In genomic region chr15:66701422-66702034, GRCh38 we compare ENCODE assay signal across 8 cellular contexts. TPM values are rescaled to one million over a fixed set of nuclear protein-coding genes. Genes with fewer than 3 reads are reported as not detected.
DNase-seq lines count a peak whose midpoint lies in the region; ATAC-seq and TF ChIP-seq lines count a peak whose summit lies in the region.

No MANE protein-coding gene starts in this region.

- H3K79me2 ChIP-seq in H9 (ENCODE audit: insufficient read depth, low read length) = no peaks in the 10 kb centered on the region

- H3K27me3 ChIP-seq in H9 (ENCODE audit: insufficient read depth, low read length) (peaks cover 14% of the 10 kb centered on the region), gastroesophageal sphincter (no peaks in the 10 kb centered on the region), ovary (no peaks in the 10 kb centered on the region)

- peaks cover 27% of the 10 kb centered on the region for H3K27me3 Mint-ChIP-seq in H9 (ENCODE audit: low read depth)

- DNase-seq in GM10266 (ENCODE audit: extremely low spot score) = peak; percentile 65
- DNase-seq in H9 = peak; percentile 60
- peak; percentile 12 for DNase-seq in NCI-H1092 treated with DMSO at 0.1 percent for 48 hours (lab: John Stamatoyannopoulos, UW)
- DNase-seq in activated effector memory CD4-positive, alpha-beta T cell treated with Interleukin-2 at 50 U/mL for 16 hours = peak; percentile 8
- peak; percentile 48 to 73 (median 67) for DNase-seq in ovary
- DNase-seq in AML-193 (lab: John Stamatoyannopoulos, UW) = no peak
- no peak for DNase-seq in NCI-H146 (lab: John Stamatoyannopoulos, UW)

- peak overlapping the region in 2 of 3 experiments; percentile 72 to 94; a peak in 4 of 7 replicates for H3K27ac Mint-ChIP-seq in H9

- no peak overlapping the region for H2BK120ac ChIP-seq in H9 (ENCODE audit: low read depth, low read length, poor library complexity, severe bottlenecking)

- H3K9me3 ChIP-seq in H9 (ENCODE audit: control insufficient read depth, low read depth, low read length) (no peaks in the 10 kb centered on the region), gastroesophageal sphincter (no peaks in the 10 kb centered on the region), ovary (no peaks in the 10 kb centered on the region)

- TF ChIP-seq POLR2A in gastroesophageal sphincter (IDR thresholded peaks at IDR 0.05) (no peak), ovary (IDR thresholded peaks at IDR 0.05) (no peak)

- H3K4me1 ChIP-seq in H9 (ENCODE audit: insufficient read depth, low read length) = 0 out of 2 replicates have a peak, but pooled peaks cover 2% of the 10 kb centered on the region
- peaks cover 0 to 48% (median 9%) of the 10 kb centered on the region in 3 donors for H3K4me1 ChIP-seq in gastroesophageal sphincter
- H3K4me1 ChIP-seq in ovary (ENCODE audit: insufficient read depth) = peaks cover 17% of the 10 kb centered on the region

- H3K9ac ChIP-seq in H9 (ENCODE audit: extremely low read depth, insufficient read length, low read length) = no peak overlapping the region

- no peak overlapping the region for H3T11ph ChIP-seq in H9 (ENCODE audit: low read length)

- peak overlapping the region; percentile 79 to 93 for H3K4me3 Mint-ChIP-seq in H9

- ATAC-seq in gastroesophageal sphincter = peak; percentile 35

- TF ChIP-seq CTCF in GM10266 (IDR thresholded peaks at IDR 0.05; ENCODE audit: control insufficient read depth, insufficient read depth, low read depth, missing control alignments) (no peak), H9 (conservative IDR thresholded peaks at IDR 0.05) (no peak), gastroesophageal sphincter (IDR thresholded peaks at IDR 0.05) (no peak), ovary (IDR thresholded peaks at IDR 0.05) (no peak)

- H3K36me3 Mint-ChIP-seq in H9 (ENCODE audit: insufficient read depth in 1 of 3, low read depth in 3 of 3) = peaks cover 0 to 6% (median 0%) of the 10 kb centered on the region in 3 experiments; a peak in 3 of 7 replicates

- H2BK15ac ChIP-seq in H9 (ENCODE audit: low read depth, low read length) = no peak overlapping the region

- H3K4me1 Mint-ChIP-seq in H9 = peaks cover 28 to 42% of the 10 kb centered on the region in 2 experiments

- H3K9me3 Mint-ChIP-seq in H9 = peaks cover 0 to 1% of the 10 kb centered on the region in 2 experiments; a peak in 2 of 5 replicates

- no peak overlapping the region for H2BK12ac ChIP-seq in H9 (ENCODE audit: insufficient read length, low read depth, low read length)

- intact Hi-C loops in ovary (cut with DNase I) = loop anchor here (2.0 to 10.0 kb wide), 6 partner anchors 71 to 151 kb away; no protein-coding TSS in a partner anchor

- H2BK5ac ChIP-seq in H9 (ENCODE audit: insufficient read length, low read length) = no peak overlapping the region

- no peak overlapping the region for H2AK5ac ChIP-seq in H9 (ENCODE audit: insufficient read length, low read length)

- peaks cover 22% of the 10 kb centered on the region for H3K23me2 ChIP-seq in H9 (ENCODE audit: insufficient read length, low read depth, low read length, poor library complexity, severe bottlenecking)

- no peaks in the 10 kb centered on the region for H3K79me1 ChIP-seq in H9 (ENCODE audit: insufficient read depth, low read depth, low read length, poor library complexity, severe bottlenecking)

- H3K4ac ChIP-seq in H9 (ENCODE audit: low read depth, low read length) = no peak overlapping the region

- no peak overlapping the region for H3K23ac ChIP-seq in H9 (ENCODE audit: insufficient read length, low read depth, low read length)

- no peak overlapping the region for H2AFZ ChIP-seq in H9 (ENCODE audit: low read length)

- H3K4me2 ChIP-seq in H9 (ENCODE audit: insufficient read depth, insufficient read length, low read length) = peak overlapping the region; percentile 85

- no peaks in the 10 kb centered on the region for H4K20me1 ChIP-seq in H9 (ENCODE audit: control insufficient read depth, insufficient read depth, insufficient read length)

- H4K8ac ChIP-seq in H9 (replicated peaks; ENCODE audit: insufficient read length, low read depth, low read length) = no peak overlapping the region

- H4K91ac ChIP-seq in H9 (ENCODE audit: insufficient read length, low read depth, low read length) = no peak overlapping the region

- H3K27ac ChIP-seq in H9 (ENCODE audit: insufficient read length, low read depth, low read length) (no peak overlapping the region), gastroesophageal sphincter (peak overlapping the region; percentile 20 to 91 (median 86)), ovary (peak overlapping the region; percentile 65 to 76)

- TF ChIP-seq EP300 in gastroesophageal sphincter (IDR thresholded peaks at IDR 0.05) = no peak
- no peak for TF ChIP-seq EP300 in ovary (IDR thresholded peaks at IDR 0.05)

- H3K4me3 ChIP-seq in gastroesophageal sphincter (peak overlapping the region; percentile 39 to 74), ovary (peak overlapping the region; percentile 54)

- WGBS in H9 (ENCODE audit: extremely low coverage, insufficient read length, low lambda C conversion rate) = no CpG with 5 or more reads among the region's 48 CpGs
- WGBS in gastroesophageal sphincter (ENCODE audit: low coverage in 1 of 2), 2 donors = 0% methylated on average over 2 to 4 of the region's 48 CpGs
- WGBS in ovary, 3 donors = 0 to 1% (median 1%) methylated on average over 40 to 48 of the region's 48 CpGs

- H3K36me3 ChIP-seq in gastroesophageal sphincter (no peaks in the 10 kb centered on the region), ovary (no peaks in the 10 kb centered on the region)

- no peak overlapping the region for H2BK20ac ChIP-seq in H9 (ENCODE audit: low read depth, low read length, poor library complexity, severe bottlenecking)

- H3K56ac ChIP-seq in H9 (ENCODE audit: insufficient read length, low read depth, low read length) = no peak overlapping the region

- H3K18ac ChIP-seq in H9 (ENCODE audit: insufficient read length, low read depth, low read length) = no peak overlapping the region

- no peak overlapping the region for H4K5ac ChIP-seq in H9 (ENCODE audit: insufficient read length, low read depth, low read length)

- H3K14ac ChIP-seq in H9 (ENCODE audit: insufficient read depth, low read length) = no peak overlapping the region

RNA-seq across cellular contexts. Expression of gene SMAD6, which starts 0.5 kb away (rescaled TPM):
- total RNA-seq in H9 (2021) = 6.0 and 6.8 TPM in 2 replicates
- 10 to 100 TPM in 3 of 4 donors, 1 to 10 TPM in 1; 9.9 to 11.2 (median 10.9) TPM for total RNA-seq in gastroesophageal sphincter
- total RNA-seq in ovary = 10 to 100 TPM in 6 of 7 donors, 1 to 10 TPM in 1; 7.1 to 20.3 (median 14.1) TPM
- 10 to 100 TPM in 1 of 2 donors, 1 to 10 TPM in 1; 3.8 to 10.9 TPM for polyA plus RNA-seq in ovary

Comparison
In these comparisons a context has a peak if more than half of its experiments do, and no peak if none do; other contexts are left out.
1. DNase-seq: peak in GM10266 (single experiment), H9 (single experiment), NCI-H1092 treated with DMSO at 0.1 percent for 48 hours (single experiment), activated effector memory CD4-positive, alpha-beta T cell treated with Interleukin-2 at 50 U/mL for 16 hours (single experiment) and ovary (5 of 5); none in AML-193 (0 of 2) and NCI-H146 (single experiment).